8 cellular contexts compared by ENCODE assay signal in the genomic region with DNA sequence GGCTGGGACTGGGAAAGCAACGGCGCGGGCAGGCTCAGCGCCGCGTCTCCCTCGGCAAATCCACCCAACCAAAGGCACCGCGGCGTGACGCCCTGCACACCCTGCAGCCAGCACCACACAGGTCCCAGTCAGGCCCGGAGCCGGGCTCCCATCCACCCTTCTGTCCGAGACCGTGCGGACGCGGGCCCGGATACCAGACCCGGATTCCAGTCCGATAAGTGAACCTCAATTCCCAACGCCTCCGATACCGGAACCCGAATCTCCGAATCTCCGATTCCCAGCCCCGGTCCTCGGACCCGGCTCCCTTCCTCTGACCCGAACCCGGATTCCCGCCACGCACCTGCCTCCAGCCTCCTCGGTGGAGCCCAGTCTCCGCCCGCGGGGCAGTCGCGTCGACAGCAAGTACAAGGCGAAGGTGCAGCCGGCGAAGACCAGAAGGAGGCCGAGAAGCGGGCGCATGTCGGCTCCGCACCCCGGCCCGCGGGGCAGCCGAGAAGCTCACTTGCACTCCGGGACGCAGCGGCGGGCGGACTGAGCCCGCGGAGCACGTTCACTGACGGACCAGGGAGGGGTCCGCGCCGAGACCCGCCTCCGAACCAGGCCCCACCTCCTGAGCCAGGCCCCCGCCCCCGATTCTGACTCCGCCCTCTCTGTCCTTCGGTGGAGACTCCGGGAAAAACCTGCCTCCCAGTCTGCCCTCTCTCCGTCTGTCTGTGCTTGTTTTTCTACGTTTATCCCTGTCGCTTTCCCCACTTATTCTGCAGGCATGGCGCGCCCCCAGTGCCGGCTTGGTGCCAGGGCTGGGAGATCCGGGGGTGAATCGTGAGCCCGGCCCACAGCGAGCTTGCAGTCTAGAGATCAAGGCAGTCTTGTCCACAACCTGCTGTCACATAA. TPM values are rescaled to one million over a fixed set of nuclear protein-coding genes. Genes with fewer than 3 reads are reported as not detected.
DNase-seq lines count a peak whose midpoint lies in the region; ATAC-seq and TF ChIP-seq lines count a peak whose summit lies in the region.

A gene (minus strand): TSS at position 533 of the 894 bp plus-strand sequence. CDS start 74 bp downstream, at position 459.

- H2AK9ac ChIP-seq in IMR-90 (replicated peaks; ENCODE audit: low read depth, low read length, poor library complexity): peak within 1 kb of the TSS; percentile 67

- H3K9me3 ChIP-seq in IMR-90 (ENCODE audit: control insufficient read depth, insufficient read depth, low read length): no peaks in the 10 kb centered on the region
- no peaks in the 10 kb centered on the region for H3K9me3 ChIP-seq in mucosa of descending colon

- H3K27me3 ChIP-seq in IMR-90 (ENCODE audit: control insufficient read depth, insufficient read depth, low read length): peaks cover 9% of the 10 kb centered on the region

- H3K9ac ChIP-seq in IMR-90 (ENCODE audit: low read depth, low read length): peak within 1 kb of the TSS; percentile 80

- H3K4me2 ChIP-seq in IMR-90 (ENCODE audit: low read depth, low read length): peak within 1 kb of the TSS; percentile 75

- H3K18ac ChIP-seq in IMR-90 (ENCODE audit: low read depth, low read length): no peak within 1 kb of the TSS

- peaks cover 4% of the 10 kb centered on the region; the same call in 1 of the 2 replicates for H3K4me1 ChIP-seq in IMR-90 (ENCODE audit: control insufficient read depth, insufficient read depth, low read length)
- peaks cover 9% of the 10 kb centered on the region for H3K4me1 ChIP-seq in mucosa of descending colon (ENCODE audit: low read depth)

- peak within 1 kb of the TSS; percentile 89 for H3K4me3 ChIP-seq in IMR-90 (ENCODE audit: insufficient read depth, low read depth, low read length)
- H3K4me3 ChIP-seq in mucosa of descending colon: peak within 1 kb of the TSS; percentile 75

- peak within 1 kb of the TSS; percentile 71; the same call in 1 of the 2 replicates for H3K56ac ChIP-seq in IMR-90 (ENCODE audit: extremely low read depth, insufficient read depth, low read length)

- ATAC-seq in GM21529 (IDR thresholded peaks at IDR 0.05; ENCODE audit: unreplicated experiment) (peak; percentile 94), IMR-90 (ENCODE audit: low read depth) (peak; percentile 100), mucosa of descending colon (peak; percentile 99)

- no peaks in the 10 kb centered on the region for H4K20me1 ChIP-seq in IMR-90 (ENCODE audit: insufficient read depth, low read length)

- WGBS in IMR-90 (ENCODE audit: extremely low coverage in 2 of 2, insufficient read length in 1 of 2), 2 experiments: 1% methylated on average over 50 of the region's 82 CpGs; no CpG with 5 or more reads in 1 of the 2 experiments

- H3K27ac ChIP-seq in IMR-90 (ENCODE audit: insufficient read depth, low read length) (peak within 1 kb of the TSS; percentile 76), epithelial cell of prostate (peak within 1 kb of the TSS; percentile 80)

- H4K8ac ChIP-seq in IMR-90 (ENCODE audit: low read depth in 2 of 2, low read length in 2 of 2): peak within 1 kb of the TSS; percentile 69 to 84

- 0 out of 2 replicates have a peak within 1 kb of the TSS, but pooled peaks have one; percentile 54 for H2AK5ac ChIP-seq in IMR-90 (ENCODE audit: low read depth, low read length)

- POLR2A ChIA-PET in IMR-90 (lab: Charles Lee; ENCODE audit: unreplicated experiment): no interaction called here

- H3K79me1 ChIP-seq in IMR-90 (ENCODE audit: low read depth in 1 of 2, low read length in 2 of 2): peaks cover 20 to 22% of the 10 kb centered on the region in 2 experiments

- H2BK5ac ChIP-seq in IMR-90 (ENCODE audit: low read depth, low read length, poor library complexity, severe bottlenecking): peak within 1 kb of the TSS; percentile 58

- H3K23ac ChIP-seq in IMR-90 (ENCODE audit: low read depth, low read length): peak within 1 kb of the TSS; percentile 53; the same call in 1 of the 2 replicates

- CTCF ChIA-PET in IMR-90 (lab: Yijun Ruan, JAX): interaction anchor here (0.6 to 1.3 kb wide), 2 partner anchors 60 to 79 kb away, joined by 3 read pairs; no protein-coding TSS in a partner anchor

- H3K14ac ChIP-seq in IMR-90 (replicated peaks; ENCODE audit: low read depth, low read length): no peak within 1 kb of the TSS

- no peak within 1 kb of the TSS for H2BK20ac ChIP-seq in IMR-90 (ENCODE audit: low read depth, low read length)

- intact Hi-C loops in IMR-90 (cut with micrococcal nuclease): loop anchor here (1.0 to 2.0 kb wide), 3 partner anchors 50 to 88 kb away; a partner anchor contains a TSS
- intact Hi-C loops in mucosa of descending colon (cut with DNase I, micrococcal nuclease): no loop called here

- peak; percentile 11; the same call in 1 of the 2 replicates for TF ChIP-seq RAD21 in IMR-90 (IDR thresholded peaks at IDR 0.05; ENCODE audit: low read length)

- no peaks in the 10 kb centered on the region for H3K9me1 ChIP-seq in IMR-90 (ENCODE audit: insufficient read depth, low read length)

- TF ChIP-seq POLR2A in IMR-90 (IDR thresholded peaks at IDR 0.05; ENCODE audit: low read depth, low read length): peak; percentile 80

- peak within 1 kb of the TSS; percentile 29; the same call in 1 of the 2 replicates for H4K91ac ChIP-seq in IMR-90 (ENCODE audit: insufficient read depth, low read depth, low read length)

- DNase-seq in DMS153 (lab: John Stamatoyannopoulos, UW): peak; percentile 71
- DNase-seq in IMR-90: peak; percentile 87
- peak; percentile 32 for DNase-seq in OCI-M2 (lab: John Stamatoyannopoulos, UW; ENCODE audit: unreplicated experiment)
- DNase-seq in activated T-cell treated with anti-CD3 and anti-CD28 coated beads for 4 hours: peak; percentile 87
- DNase-seq in epithelial cell of prostate (ENCODE audit: low read depth, low spot score): peak; percentile 61
- DNase-seq in mucosa of descending colon: peak; percentile 96 to 98 (median 96)
- DNase-seq in stimulated activated CD8-positive, alpha-beta memory T cell treated with anti-CD3 and anti-CD28 coated beads, Interleukin-4, amount 100 ng/mL, for 1 hour (ENCODE audit: low read depth in 2 of 2, low spot score in 1 of 2): peak; percentile 73 to 76

- 0 out of 2 replicates have a peak within 1 kb of the TSS, but pooled peaks have one; percentile 36 for H4K5ac ChIP-seq in IMR-90 (ENCODE audit: low read depth, low read length)

- dilution Hi-C loops in IMR-90 (cut with HindIII; ENCODE audit: low sequenced_read_pairs, unreplicated experiment): no loop called here

- peak within 1 kb of the TSS; percentile 23 for H3K4ac ChIP-seq in IMR-90 (ENCODE audit: low read depth, low read length)

- 0 out of 2 replicates have a peak within 1 kb of the TSS, but pooled peaks have one; percentile 35 for H2BK120ac ChIP-seq in IMR-90 (ENCODE audit: low read depth, low read length)

- no peak within 1 kb of the TSS for H2BK15ac ChIP-seq in IMR-90 (ENCODE audit: low read depth, low read length)

- H3K36me3 ChIP-seq in IMR-90 (ENCODE audit: control insufficient read depth, insufficient read depth, low read length) (peaks cover 17% of the 10 kb centered on the region), mucosa of descending colon (ENCODE audit: low read depth) (no peaks in the 10 kb centered on the region)

- H2AFZ ChIP-seq in IMR-90 (replicated peaks; ENCODE audit: low read length, poor library complexity): peak within 1 kb of the TSS; percentile 97

- TF ChIP-seq CTCF in IMR-90 (conservative IDR thresholded peaks at IDR 0.05; ENCODE audit: low read depth, low read length) (no peak), mucosa of descending colon (IDR thresholded peaks at IDR 0.05) (no peak)

- in situ Hi-C loops in IMR-90 (cut with MboI; ENCODE audit: low sequenced_read_pairs): no loop called here

- no TSS peak for BruUV-seq in IMR-90 (replicated peaks; lab: Mats Ljungman, UMichigan)

TF ChIP-seq in IMR-90, 13 proteins besides CTCF, POLR2A, EP300 and RAD21:
- TF ChIP-seq, protein P1, sequence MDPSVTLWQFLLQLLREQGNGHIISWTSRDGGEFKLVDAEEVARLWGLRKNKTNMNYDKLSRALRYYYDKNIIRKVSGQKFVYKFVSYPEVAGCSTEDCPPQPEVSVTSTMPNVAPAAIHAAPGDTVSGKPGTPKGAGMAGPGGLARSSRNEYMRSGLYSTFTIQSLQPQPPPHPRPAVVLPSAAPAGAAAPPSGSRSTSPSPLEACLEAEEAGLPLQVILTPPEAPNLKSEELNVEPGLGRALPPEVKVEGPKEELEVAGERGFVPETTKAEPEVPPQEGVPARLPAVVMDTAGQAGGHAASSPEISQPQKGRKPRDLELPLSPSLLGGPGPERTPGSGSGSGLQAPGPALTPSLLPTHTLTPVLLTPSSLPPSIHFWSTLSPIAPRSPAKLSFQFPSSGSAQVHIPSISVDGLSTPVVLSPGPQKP (IDR thresholded peaks at IDR 0.05; ENCODE audit: borderline replicate concordance, low read depth, low read length): no peak
- TF ChIP-seq NFE2L2 (IDR thresholded peaks at IDR 0.05; ENCODE audit: low read depth, low read length) (no peak), MAZ (IDR thresholded peaks at IDR 0.05; ENCODE audit: borderline replicate concordance, low read depth, low read length) (peak; percentile 95), SMC3 (IDR thresholded peaks at IDR 0.05; ENCODE audit: low read depth, low read length) (peak; percentile 8; the same call in 1 of the 2 replicates), FOS (IDR thresholded peaks at IDR 0.05; ENCODE audit: low read depth, low read length) (0 out of 2 replicates have a peak, but pooled peaks have one; percentile 5), RCOR1 (IDR thresholded peaks at IDR 0.05; ENCODE audit: insufficient replicate concordance, low read length) (no peak), MXI1 (IDR thresholded peaks at IDR 0.05; ENCODE audit: borderline replicate concordance, low read depth, low read length) (peak; percentile 69; the same call in 1 of the 2 replicates)

RNA-seq across cellular contexts. Expression of the gene that starts here (rescaled TPM):
- total RNA-seq in IMR-90 (2012; rRNA removed) (10.6 and 11.9 TPM in 2 replicates), mucosa of descending colon (10 to 100 TPM; 13.1 to 14.4 (median 14.4) TPM)
- 12.0 and 12.5 TPM in 2 replicates for polyA plus RNA-seq in IMR-90 (2012; rRNA removed)
- 5.7 and 6.8 TPM in 2 replicates for polyA plus RNA-seq in IMR-90 (2012; cell fraction: cytosol; rRNA removed)
- polyA plus RNA-seq in IMR-90 (2012; cell fraction: nucleus; rRNA removed; ENCODE audit: low replicate concordance): 3.0 and 8.6 TPM in 2 replicates

Comparison
In these comparisons a context has a peak if more than half of its experiments do, and no peak if none do; other contexts are left out.
1. Peak in every context shown above with its lines: DNase-seq, ATAC-seq, H3K4me3 ChIP-seq and H3K27ac ChIP-seq.
2. DNase-seq: peak in every context shown above with its lines; median percentile 96 in mucosa of descending colon; 87 in IMR-90; 87 in activated T-cell treated with anti-CD3 and anti-CD28 coated beads for 4 hours; 74 in stimulated activated CD8-positive, alpha-beta memory T cell treated with anti-CD3 and anti-CD28 coated beads, Interleukin-4, amount 100 ng/mL, for 1 hour; 71 in DMS153; 61 in epithelial cell of prostate; 32 in OCI-M2.